In genomic region chr10:82150123-82150900, GRCh38 we compare ENCODE assay signal across 8 cellular contexts.
DNase-seq lines count a peak whose midpoint lies in the region; ATAC-seq and TF ChIP-seq lines count a peak whose summit lies in the region.

No MANE protein-coding gene starts in this region.

- H3K27ac ChIP-seq in neural progenitor cell (no peak overlapping the region), gastroesophageal sphincter (no peak overlapping the region)

- no peaks in the 10 kb centered on the region for H3K79me2 ChIP-seq in neural progenitor cell (ENCODE audit: low read depth)

- peak in 2 of 3 experiments; percentile 6 to 31 for DNase-seq in NCI-H1417 (lab: John Stamatoyannopoulos, UW)
- no peak for DNase-seq in NCI-H1417 treated with DMSO at 0.1 percent for 48 hours (lab: John Stamatoyannopoulos, UW)
- DNase-seq in M059J (ENCODE audit: low read depth): peak; percentile 0
- peak; percentile 2 for DNase-seq in cerebellum (ENCODE audit: low spot score)
- DNase-seq in neural progenitor cell (ENCODE audit: low spot score): peak; percentile 83

- H3K4me1 Mint-ChIP-seq in neural progenitor cell: peaks cover 12% of the 10 kb centered on the region

- H3F3A ChIP-seq in neural progenitor cell (ENCODE audit: low read depth): no peaks in the 10 kb centered on the region

- no peaks in the 10 kb centered on the region for H3K27me3 ChIP-seq in neural progenitor cell
- H3K27me3 ChIP-seq in gastroesophageal sphincter: no peaks in the 10 kb centered on the region

- no peaks in the 10 kb centered on the region for H3K36me3 ChIP-seq in neural progenitor cell
- H3K36me3 ChIP-seq in gastroesophageal sphincter: no peaks in the 10 kb centered on the region

- H3K4me3 ChIP-seq in neural progenitor cell: no peak overlapping the region
- no peak overlapping the region for H3K4me3 ChIP-seq in gastroesophageal sphincter

- H3K4me1 ChIP-seq in neural progenitor cell: peaks cover 5% of the 10 kb centered on the region
- no peaks in the 10 kb centered on the region for H3K4me1 ChIP-seq in gastroesophageal sphincter

- TF ChIP-seq CTCF in neural progenitor cell (IDR thresholded peaks at IDR 0.05): peak; percentile 81
- TF ChIP-seq CTCF in gastroesophageal sphincter (IDR thresholded peaks at IDR 0.05): peak in 1 of 4 experiments; percentile 26

- TF ChIP-seq EP300 in gastroesophageal sphincter (IDR thresholded peaks at IDR 0.05): no peak

- H3K9me3 Mint-ChIP-seq in neural progenitor cell: no peaks in the 10 kb centered on the region

- TF ChIP-seq POLR2A in gastroesophageal sphincter (IDR thresholded peaks at IDR 0.05): no peak

- H3K27me3 Mint-ChIP-seq in neural progenitor cell (ENCODE audit: insufficient read depth, low read depth): no peaks in the 10 kb centered on the region

- no peak overlapping the region for H3K4me2 ChIP-seq in neural progenitor cell

- no peak overlapping the region for H3K27ac Mint-ChIP-seq in neural progenitor cell

- ATAC-seq in GM21723 (IDR thresholded peaks at IDR 0.05; ENCODE audit: unreplicated experiment) (no peak), HG02885 (IDR thresholded peaks at IDR 0.05; ENCODE audit: poor library complexity, unreplicated experiment) (no peak), gastroesophageal sphincter (no peak)

- no peaks in the 10 kb centered on the region for H4K20me1 ChIP-seq in neural progenitor cell (ENCODE audit: low read depth)

- H2AFZ ChIP-seq in neural progenitor cell (replicated peaks): no peak overlapping the region

- no peaks in the 10 kb centered on the region for H3K36me3 Mint-ChIP-seq in neural progenitor cell

- no peaks in the 10 kb centered on the region for H3K9me3 ChIP-seq in neural progenitor cell (ENCODE audit: low read depth)
- H3K9me3 ChIP-seq in gastroesophageal sphincter: no peaks in the 10 kb centered on the region

- no peak overlapping the region for H3K4me3 Mint-ChIP-seq in neural progenitor cell

- 20 to 40% methylated on average over 1 to 8 of the region's 9 CpGs for WGBS in gastroesophageal sphincter (ENCODE audit: low coverage in 1 of 2), 2 donors

- no peak overlapping the region for H3K9ac ChIP-seq in neural progenitor cell
